In the genomic region with DNA sequence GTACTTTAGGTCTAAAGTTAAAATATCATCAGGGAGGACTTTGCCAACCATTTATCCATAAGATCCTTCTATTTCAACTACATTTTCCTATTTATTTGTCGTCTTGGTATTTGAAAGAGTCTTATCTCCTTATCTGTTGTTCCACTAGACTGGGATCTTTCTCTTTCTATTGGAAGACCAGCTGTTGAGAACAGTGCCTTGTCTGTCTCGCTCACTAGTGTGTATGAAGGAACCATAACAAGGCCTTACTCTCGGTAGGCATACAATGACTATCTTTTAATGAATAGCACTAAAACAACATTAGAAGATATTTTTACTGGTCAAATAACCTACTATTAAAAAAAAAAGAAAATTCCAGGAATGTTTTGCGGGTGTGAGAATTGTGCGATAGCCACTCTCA, we compare ENCODE assay signal across 1 cellular context.
TF ChIP-seq lines count a peak whose summit lies in the region.

No MANE protein-coding gene starts in this region.

TF ChIP-seq in GM23338, 12 proteins besides CTCF, POLR2A, EP300 and RAD21 (continued from another document):
- TF ChIP-seq, protein P1, sequence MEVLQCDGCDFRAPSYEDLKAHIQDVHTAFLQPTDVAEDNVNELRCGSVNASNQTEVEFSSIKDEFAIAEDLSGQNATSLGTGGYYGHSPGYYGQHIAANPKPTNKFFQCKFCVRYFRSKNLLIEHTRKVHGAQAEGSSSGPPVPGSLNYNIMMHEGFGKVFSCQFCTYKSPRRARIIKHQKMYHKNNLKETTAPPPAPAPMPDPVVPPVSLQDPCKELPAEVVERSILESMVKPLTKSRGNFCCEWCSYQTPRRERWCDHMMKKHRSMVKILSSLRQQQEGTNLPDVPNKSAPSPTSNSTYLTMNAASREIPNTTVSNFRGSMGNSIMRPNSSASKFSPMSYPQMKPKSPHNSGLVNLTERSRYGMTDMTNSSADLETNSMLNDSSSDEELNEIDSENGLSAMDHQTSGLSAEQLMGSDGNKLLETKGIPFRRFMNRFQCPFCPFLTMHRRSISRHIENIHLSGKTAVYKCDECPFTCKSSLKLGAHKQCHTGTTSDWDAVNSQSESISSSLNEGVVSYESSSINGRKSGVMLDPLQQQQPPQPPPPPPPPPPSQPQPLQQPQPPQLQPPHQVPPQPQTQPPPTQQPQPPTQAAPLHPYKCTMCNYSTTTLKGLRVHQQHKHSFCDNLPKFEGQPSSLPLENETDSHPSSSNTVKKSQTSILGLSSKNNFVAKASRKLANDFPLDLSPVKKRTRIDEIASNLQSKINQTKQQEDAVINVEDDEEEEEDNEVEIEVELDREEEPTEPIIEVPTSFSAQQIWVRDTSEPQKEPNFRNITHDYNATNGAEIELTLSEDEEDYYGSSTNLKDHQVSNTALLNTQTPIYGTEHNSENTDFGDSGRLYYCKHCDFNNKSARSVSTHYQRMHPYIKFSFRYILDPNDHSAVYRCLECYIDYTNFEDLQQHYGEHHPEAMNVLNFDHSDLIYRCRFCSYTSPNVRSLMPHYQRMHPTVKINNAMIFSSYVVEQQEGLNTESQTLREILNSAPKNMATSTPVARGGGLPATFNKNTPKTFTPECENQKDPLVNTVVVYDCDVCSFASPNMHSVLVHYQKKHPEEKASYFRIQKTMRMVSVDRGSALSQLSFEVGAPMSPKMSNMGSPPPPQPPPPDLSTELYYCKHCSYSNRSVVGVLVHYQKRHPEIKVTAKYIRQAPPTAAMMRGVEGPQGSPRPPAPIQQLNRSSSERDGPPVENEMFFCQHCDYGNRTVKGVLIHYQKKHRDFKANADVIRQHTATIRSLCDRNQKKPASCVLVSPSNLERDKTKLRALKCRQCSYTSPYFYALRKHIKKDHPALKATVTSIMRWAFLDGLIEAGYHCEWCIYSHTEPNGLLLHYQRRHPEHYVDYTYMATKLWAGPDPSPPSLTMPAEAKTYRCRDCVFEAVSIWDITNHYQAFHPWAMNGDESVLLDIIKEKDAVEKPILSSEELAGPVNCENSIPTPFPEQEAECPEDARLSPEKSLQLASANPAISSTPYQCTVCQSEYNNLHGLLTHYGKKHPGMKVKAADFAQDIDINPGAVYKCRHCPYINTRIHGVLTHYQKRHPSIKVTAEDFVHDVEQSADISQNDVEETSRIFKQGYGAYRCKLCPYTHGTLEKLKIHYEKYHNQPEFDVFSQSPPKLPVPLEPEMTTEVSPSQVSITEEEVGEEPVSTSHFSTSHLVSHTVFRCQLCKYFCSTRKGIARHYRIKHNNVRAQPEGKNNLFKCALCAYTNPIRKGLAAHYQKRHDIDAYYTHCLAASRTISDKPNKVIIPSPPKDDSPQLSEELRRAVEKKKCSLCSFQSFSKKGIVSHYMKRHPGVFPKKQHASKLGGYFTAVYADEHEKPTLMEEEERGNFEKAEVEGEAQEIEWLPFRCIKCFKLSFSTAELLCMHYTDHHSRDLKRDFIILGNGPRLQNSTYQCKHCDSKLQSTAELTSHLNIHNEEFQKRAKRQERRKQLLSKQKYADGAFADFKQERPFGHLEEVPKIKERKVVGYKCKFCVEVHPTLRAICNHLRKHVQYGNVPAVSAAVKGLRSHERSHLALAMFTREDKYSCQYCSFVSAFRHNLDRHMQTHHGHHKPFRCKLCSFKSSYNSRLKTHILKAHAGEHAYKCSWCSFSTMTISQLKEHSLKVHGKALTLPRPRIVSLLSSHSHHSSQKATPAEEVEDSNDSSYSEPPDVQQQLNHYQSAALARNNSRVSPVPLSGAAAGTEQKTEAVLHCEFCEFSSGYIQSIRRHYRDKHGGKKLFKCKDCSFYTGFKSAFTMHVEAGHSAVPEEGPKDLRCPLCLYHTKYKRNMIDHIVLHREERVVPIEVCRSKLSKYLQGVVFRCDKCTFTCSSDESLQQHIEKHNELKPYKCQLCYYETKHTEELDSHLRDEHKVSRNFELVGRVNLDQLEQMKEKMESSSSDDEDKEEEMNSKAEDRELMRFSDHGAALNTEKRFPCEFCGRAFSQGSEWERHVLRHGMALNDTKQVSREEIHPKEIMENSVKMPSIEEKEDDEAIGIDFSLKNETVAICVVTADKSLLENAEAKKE (CRISPR knock-in tag; IDR thresholded peaks at IDR 0.05): no peak
